ENCODE assay signal across 26 cellular contexts in the genomic region with DNA sequence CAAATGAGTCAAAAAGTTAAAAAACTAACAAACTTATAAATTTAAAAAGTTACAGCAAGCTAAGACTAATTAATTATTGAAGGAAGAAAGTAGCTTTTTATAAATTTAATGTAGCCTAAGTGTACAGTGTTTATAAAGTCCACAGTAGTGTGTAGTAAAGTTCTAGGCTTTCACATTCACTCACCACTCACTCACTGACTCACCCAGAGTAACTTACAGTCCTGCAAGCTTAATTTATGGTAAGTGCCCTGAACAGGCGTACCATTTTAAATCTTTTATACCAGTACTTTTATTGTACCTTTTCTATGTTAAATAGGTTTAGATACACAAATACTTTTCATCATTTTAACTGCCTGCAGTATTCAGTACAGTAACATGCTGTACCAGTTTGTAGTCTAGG.
"Had no signal": no experiment of that assay in that cellular context is flagged by ENCODE, and none has a peak within 500 bp of the region (broad histone marks: within the 10 kb centered on the region; RNA-seq: fewer than 3 reads in every experiment).

No MANE protein-coding gene starts in this region.

- H3K27ac ChIP-seq: dorsolateral prefrontal cortex, epithelial cell of prostate, gastroesophageal sphincter, heart left ventricle, hepatocyte, neutrophil, parathyroid adenoma, prostate gland, sigmoid colon, stomach, thyroid gland, vagina had no signal

- H3K27me3 ChIP-seq: dorsolateral prefrontal cortex, gastroesophageal sphincter, heart left ventricle, hepatocyte, neutrophil, sigmoid colon, stomach, thyroid gland, vagina had no signal

- H3K79me2 ChIP-seq: hepatocyte, parathyroid adenoma had no signal

- ATAC-seq: esophagus mucosa; gastroesophageal sphincter; heart left ventricle; left lobe of liver; natural killer cell treated with Interleukin-12 subunit alpha and Interleukin-12 subunit beta and Interleukin-15 and Interleukin-18, amount 100 ng/mL, for 72 hours; right cardiac atrium; stimulated activated effector memory CD8-positive, alpha-beta T cell treated with anti-CD3 and anti-CD28 coated beads, Interleukin-12 subunit alpha, Interleukin-12 subunit beta, amount 100 ng/mL, for 72 hours had no signal

- H3K4me2 ChIP-seq: hepatocyte had no signal

- H3K4me1 ChIP-seq: gastroesophageal sphincter, heart left ventricle, parathyroid adenoma, prostate gland, thyroid gland, vagina had no signal

- FAIRE-seq: keratinocyte had no signal

- H3K9me3 ChIP-seq: neutrophil, prostate gland, sigmoid colon, stomach, thyroid gland, vagina had no signal

- H3K36me3 ChIP-seq: gastroesophageal sphincter, heart left ventricle, neutrophil, prostate gland, sigmoid colon, stomach, thyroid gland, vagina had no signal

- H3K4me3 ChIP-seq: dorsolateral prefrontal cortex, gastroesophageal sphincter, heart left ventricle, hepatocyte, lung, prostate gland, sigmoid colon, stomach, thyroid gland, vagina had no signal

- H3K9ac ChIP-seq: parathyroid adenoma had no signal

- H2AFZ ChIP-seq: hepatocyte, parathyroid adenoma had no signal

- DNase-seq: dorsolateral prefrontal cortex; effector CD4-positive, alpha-beta T cell; foreskin fibroblast; heart left ventricle; naive B cell; right cardiac atrium; sigmoid colon; stimulated activated CD4-positive, alpha-beta T cell treated with anti-CD3 and anti-CD28 coated beads, Interleukin-2, amount 100 ng/mL, for 24 hours; stimulated activated CD4-positive, alpha-beta T cell treated with anti-CD3 and anti-CD28 coated beads, Interleukin-4, amount 100 ng/mL, for 24 hours; stimulated activated naive CD4-positive, alpha-beta T cell treated with Interleukin-2 at 50 U/mL for 16 hours; stomach; thyroid gland; trophoblast cell had no signal
